In the genomic region with DNA sequence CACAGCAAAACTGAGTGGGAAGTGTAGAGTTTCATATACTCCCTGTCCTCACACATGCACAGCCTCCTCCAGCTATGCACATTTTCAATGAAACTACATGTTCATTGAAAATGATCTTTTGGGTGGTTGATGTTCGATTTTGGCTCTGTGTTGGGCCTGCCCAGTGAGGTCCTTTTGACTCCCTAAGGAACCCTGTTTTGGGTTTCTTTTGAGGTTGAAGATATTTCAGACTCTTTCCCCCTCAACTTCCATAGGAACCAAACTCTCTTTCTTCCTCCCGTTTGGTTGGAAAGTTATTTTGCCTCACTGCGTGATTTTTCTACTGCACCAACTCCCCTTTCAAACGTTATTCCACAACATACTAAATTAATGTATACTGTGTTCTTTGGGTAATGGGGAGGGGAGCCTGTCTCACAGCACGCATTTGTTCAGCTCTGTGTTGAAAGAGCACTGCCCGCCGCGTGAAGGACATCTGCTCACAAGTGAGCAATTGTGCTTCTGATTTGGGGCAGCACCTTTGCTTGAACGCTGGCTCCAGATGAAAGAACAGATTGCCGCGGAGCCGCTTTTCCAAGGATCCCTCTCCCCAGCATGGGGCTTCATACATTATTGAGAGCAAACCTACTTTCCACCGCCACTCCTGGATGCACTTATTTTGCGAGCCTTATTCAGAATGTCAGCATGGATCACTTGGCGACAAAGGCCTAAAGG, we compare ENCODE assay signal across 26 cellular contexts.
DNase-seq lines count a peak whose midpoint lies in the region; ATAC-seq, FAIRE-seq and TF ChIP-seq lines count a peak whose summit lies in the region.
"Had no signal": no experiment of that assay in that cellular context is flagged by ENCODE, and none has a peak within 500 bp of the region (broad histone marks: within the 10 kb centered on the region; RNA-seq: fewer than 3 reads in every experiment).

No MANE protein-coding gene starts in this region.

- no peaks in the 10 kb centered on the region for H3K27me3 ChIP-seq in HepG2 (ENCODE audit: control insufficient read depth in 1 of 2, insufficient read depth in 2 of 2, low read length in 2 of 2)
- no peaks in the 10 kb centered on the region for H3K27me3 ChIP-seq in right lobe of liver
- no peaks in the 10 kb centered on the region for H3K27me3 ChIP-seq in endodermal cell (ENCODE audit: control insufficient read depth, insufficient read depth, low read length, poor library complexity, severe bottlenecking)
- H3K27me3 ChIP-seq: BLaER1, SJCRH30 had no signal

- H3K27ac Mint-ChIP-seq in endodermal cell, result no peak overlapping the region
- H3K27ac Mint-ChIP-seq: CD4-positive, CD25-positive, alpha-beta regulatory T cell; T-helper 17 cell had no signal

- H3K4me3 Mint-ChIP-seq in endodermal cell, result no peak overlapping the region
- H3K4me3 Mint-ChIP-seq: CD4-positive, CD25-positive, alpha-beta regulatory T cell; T-helper 17 cell had no signal

- TF ChIP-seq POLR2A in HepG2 (IDR thresholded peaks at IDR 0.05; ENCODE audit: insufficient read depth in 1 of 2, low read depth in 2 of 2, low read length in 2 of 2) (peak; percentile 43 to 76; a peak in 2 of 4 replicates), right lobe of liver (IDR thresholded peaks at IDR 0.05) (no peak)

- no peaks in the 10 kb centered on the region for H4K20me1 ChIP-seq in HepG2 (ENCODE audit: insufficient read depth, low read length)
- H4K20me1 ChIP-seq: BLaER1 had no signal

- no peaks in the 10 kb centered on the region for H3K36me3 Mint-ChIP-seq in endodermal cell (ENCODE audit: low read depth)
- H3K36me3 Mint-ChIP-seq: CD4-positive, CD25-positive, alpha-beta regulatory T cell had no signal

- 2% methylated on average over 15 of the region's 15 CpGs for WGBS in HepG2 (ENCODE audit: low lambda C conversion rate)
- WGBS in right lobe of liver (ENCODE audit: insufficient coverage, low coverage, low lambda C conversion rate, missing lambda C conversion rate), result 80% methylated on average over 12 of the region's 15 CpGs
- WGBS in endodermal cell (ENCODE audit: insufficient coverage in 1 of 2, insufficient read length in 1 of 2), 2 experiments, result 74 to 86% methylated on average over 7 to 12 of the region's 15 CpGs

- peak; percentile 77 to 94; a peak in 3 of 4 replicates for TF ChIP-seq EP300 in HepG2 (IDR thresholded peaks at IDR 0.05; ENCODE audit: low read depth in 2 of 2, low read length in 2 of 2)
- TF ChIP-seq EP300 in HepG2 (CRISPR knock-in tag; IDR thresholded peaks at IDR 0.05; ENCODE audit: borderline replicate concordance), result peak; percentile 92

- no peaks in the 10 kb centered on the region for H3K4me1 Mint-ChIP-seq in endodermal cell
- H3K4me1 Mint-ChIP-seq: CD4-positive, CD25-positive, alpha-beta regulatory T cell; T-helper 17 cell had no signal

- TF ChIP-seq RAD21 in HepG2 (CRISPR knock-in tag; IDR thresholded peaks at IDR 0.05), result no peak; the same call in none of the 2 replicates

- peak overlapping the region; percentile 83 for H3K4me2 ChIP-seq in HepG2 (ENCODE audit: low read depth, low read length)
- H3K4me2 ChIP-seq: BLaER1, PC-9 had no signal

- intact Hi-C loops in HepG2 (cut with micrococcal nuclease; ENCODE audit: unreplicated experiment) (loop anchor here (1.0 to 5.0 kb wide), 4 partner anchors 20 to 353 kb away; no protein-coding TSS in a partner anchor), right lobe of liver (cut with DNase I) (no loop called here)

- no peaks in the 10 kb centered on the region for H3K79me2 ChIP-seq in HepG2 (ENCODE audit: insufficient read depth, low read length)

- H2AFZ ChIP-seq in HepG2 (ENCODE audit: low read length), result peak overlapping the region; percentile 68
- H2AFZ ChIP-seq: PC-9 had no signal

- POLR2A ChIA-PET in HepG2 (lab: Yijun Ruan, JAX), result interaction anchor here (0.6 to 7.7 kb wide), 11 partner anchors 15 to 1667 kb away, joined by 3 to 88 read pairs (median 4); no protein-coding TSS in a partner anchor

- H3K4me3 ChIP-seq in HepG2 (replicated peaks in 1 of 3; ENCODE audit: insufficient read depth in 1 of 3, low read depth in 2 of 3, low read length in 3 of 3) (peak overlapping the region; percentile 14 to 58 (median 19); a peak in 4 of 6 replicates), right lobe of liver (no peak overlapping the region), endodermal cell (ENCODE audit: low read length) (no peak overlapping the region)
- H3K4me3 ChIP-seq: BLaER1, PC-9, SJCRH30 had no signal

- TSS peak; percentile 90 for BruUV-seq in HepG2 (replicated peaks; lab: Mats Ljungman, UMichigan)

- no peaks in the 10 kb centered on the region for H3K36me3 ChIP-seq in HepG2 (replicated peaks in 1 of 2; ENCODE audit: control insufficient read depth in 1 of 2, insufficient read depth in 2 of 2, low read length in 2 of 2)
- H3K36me3 ChIP-seq in right lobe of liver, result no peaks in the 10 kb centered on the region
- H3K36me3 ChIP-seq in endodermal cell (ENCODE audit: control insufficient read depth, insufficient read depth, low read length), result no peaks in the 10 kb centered on the region
- H3K36me3 ChIP-seq: BLaER1, SJCRH30 had no signal

- H3K27me3 Mint-ChIP-seq in endodermal cell (ENCODE audit: insufficient read depth), result peaks cover 1% of the 10 kb centered on the region
- H3K27me3 Mint-ChIP-seq: CD4-positive, CD25-positive, alpha-beta regulatory T cell; T-helper 17 cell had no signal

- peaks cover 2% of the 10 kb centered on the region for H3K9me3 Mint-ChIP-seq in endodermal cell
- H3K9me3 Mint-ChIP-seq: CD4-positive, CD25-positive, alpha-beta regulatory T cell had no signal

- in situ Hi-C loops in HepG2 (cut with HindIII; ENCODE audit: extremely low pct_ligation_motif_present, low pct_unique_long_range_greater_than_20kb), result loop anchor here (10.0 kb wide), 1 partner anchor 361 kb away; no protein-coding TSS in a partner anchor

- CTCF ChIA-PET in HepG2 (lab: Yijun Ruan, JAX; ENCODE audit: low intra/inter-chr PET ratio, low total read pairs), result no interaction called here

- FAIRE-seq in HepG2 (lab: Jason Lieb, UNC), result peak; percentile 93
- FAIRE-seq: GM12891, H1 had no signal

- DNase-seq in NCI-H146 (lab: John Stamatoyannopoulos, UW) (peak; percentile 17), NCI-H146 treated with DMSO at 0.1 percent for 48 hours (lab: John Stamatoyannopoulos, UW; ENCODE audit: unreplicated experiment) (no peak), HepG2 (ENCODE audit: low spot score) (peak; percentile 98), right lobe of liver (no peak), endodermal cell (no peak), NCI-H187 treated with DMSO at 0.1 percent for 48 hours (lab: John Stamatoyannopoulos, UW) (no peak), dermis blood vessel endothelial cell (no peak)
- DNase-seq: CD4-positive, CD25-positive, alpha-beta regulatory T cell; DMS53; EL; GF-D8; HCEC 1CT; NCI-H1048; NCI-H1436 treated with DMSO at 0.1 percent for 48 hours; NCI-H2029 treated with DMSO at 0.1 percent for 48 hours; NCI-H2171; PC-9; SJCRH30; T-helper 17 cell had no signal

- H3K9me3 ChIP-seq in HepG2 (ENCODE audit: low read length) (no peaks in the 10 kb centered on the region), right lobe of liver (no peaks in the 10 kb centered on the region), endodermal cell (ENCODE audit: control insufficient read depth, low read length) (peaks cover 16% of the 10 kb centered on the region)
- H3K9me3 ChIP-seq: BLaER1, SJCRH30 had no signal

- ATAC-seq in HepG2 (peak; percentile 86), right lobe of liver (no peak), HG03025 (IDR thresholded peaks at IDR 0.05; ENCODE audit: low FRiP score, unreplicated experiment) (no peak)
- ATAC-seq: Right ventricle myocardium inferior, SK-N-SH treated with all-trans-retinoic acid at 6 μM for 48 hours, T-helper 17 cell had no signal

- peak overlapping the region; percentile 76 for H3K9ac ChIP-seq in HepG2 (ENCODE audit: insufficient read depth, low read depth, low read length)
- H3K9ac ChIP-seq in endodermal cell (ENCODE audit: extremely low read depth, low read length, poor library complexity, severe bottlenecking), result no peak overlapping the region
- H3K9ac ChIP-seq: BLaER1 had no signal

- H3K27ac ChIP-seq in HepG2 (ENCODE audit: extremely low read length, insufficient read depth, low read length), result peak overlapping the region; percentile 90
- H3K27ac ChIP-seq in right lobe of liver, result no peak overlapping the region
- peak overlapping the region; percentile 66 for H3K27ac ChIP-seq in endodermal cell (ENCODE audit: low read depth, low read length)
- H3K27ac ChIP-seq: BLaER1, HL-60, PC-9, SJCRH30 had no signal

- TF ChIP-seq CTCF in HepG2 (CRISPR knock-in tag; IDR thresholded peaks at IDR 0.05) (0 out of 2 replicates have a peak, but pooled peaks have one; percentile 29), right lobe of liver (IDR thresholded peaks at IDR 0.05) (no peak), endodermal cell (conservative IDR thresholded peaks at IDR 0.05) (no peak)

- H3K4me1 ChIP-seq in HepG2 (ENCODE audit: insufficient read depth, low read length) (peaks cover 93% of the 10 kb centered on the region), right lobe of liver (peaks cover 0 to 20% (median 9%) of the 10 kb centered on the region in 4 donors), endodermal cell (ENCODE audit: control insufficient read depth, insufficient read depth, low read length) (peaks cover under 1% of the 10 kb centered on the region)
- H3K4me1 ChIP-seq: BLaER1, SJCRH30 had no signal

TF ChIP-seq in HepG2, 621 proteins besides CTCF, POLR2A, EP300 and RAD21 (continues in another document):
- no peak for TF ChIP-seq SOX6 (IDR thresholded peaks at IDR 0.05)
- peak; percentile 97 for TF ChIP-seq SOX6 (CRISPR knock-in tag; IDR thresholded peaks at IDR 0.05)
- TF ChIP-seq ZNF572 (CRISPR knock-in tag; IDR thresholded peaks at IDR 0.05), result no peak; the same call in 1 of the 2 replicates
- peak; percentile 88 for TF ChIP-seq ATF2 (CRISPR knock-in tag; IDR thresholded peaks at IDR 0.05)
- TF ChIP-seq TP53 (CRISPR knock-in tag; conservative IDR thresholded peaks at IDR 0.05), result peak; percentile 55; the same call in 1 of the 2 replicates
- TF ChIP-seq YEATS2 (CRISPR knock-in tag; IDR thresholded peaks at IDR 0.05; ENCODE audit: borderline replicate concordance), result 0 out of 2 replicates have a peak, but pooled peaks have one; percentile 27
- TF ChIP-seq HOXA5 (CRISPR knock-in tag; IDR thresholded peaks at IDR 0.05), result peak; percentile 44; the same call in 1 of the 2 replicates

Comparison
In these comparisons a context has a peak if more than half of its experiments do, and no peak if none do; other contexts are left out.
1. DNase-seq: peak in NCI-H146 (single experiment) and HepG2 (single experiment); none in NCI-H146 treated with DMSO at 0.1 percent for 48 hours (single experiment), right lobe of liver (0 of 3), endodermal cell (single experiment), NCI-H187 treated with DMSO at 0.1 percent for 48 hours (single experiment) and dermis blood vessel endothelial cell (single experiment).
2. H3K27ac ChIP-seq: peak in HepG2 (single experiment) and endodermal cell (single experiment); none in right lobe of liver (0 of 3).
3. H3K4me3 ChIP-seq: peak in HepG2 (3 of 3); none in right lobe of liver (0 of 3) and endodermal cell (single experiment).